In genomic region chr3:160921020-160921635, GRCh38 we compare ENCODE assay signal across 8 cellular contexts.
A peak's percentile ranks its signal among the peaks of the same experiment; 100 is the strongest.
DNase-seq lines count a peak whose midpoint lies in the region; ATAC-seq, FAIRE-seq and TF ChIP-seq lines count a peak whose summit lies in the region.

No MANE protein-coding gene starts in this region.

- no peak overlapping the region for H3K4me3 Mint-ChIP-seq in endodermal cell
- H3K4me3 Mint-ChIP-seq in naive thymus-derived CD4-positive, alpha-beta T cell, result no peak overlapping the region
- H3K4me3 Mint-ChIP-seq in activated naive CD8-positive, alpha-beta T cell treated with anti-CD3 and anti-CD28 coated beads, Interleukin-2, amount 50 U/mL, for 24 hours, result no peak overlapping the region
- no peak overlapping the region for H3K4me3 Mint-ChIP-seq in activated T-helper 17 cell treated with anti-CD3 and anti-CD28 coated beads, Interleukin-2, amount 50 U/mL, for 72 hours

- peaks cover 2% of the 10 kb centered on the region for H3K4me1 Mint-ChIP-seq in endodermal cell
- peaks cover 0 to 2% (median 0%) of the 10 kb centered on the region in 7 donors for H3K4me1 Mint-ChIP-seq in naive thymus-derived CD4-positive, alpha-beta T cell
- H3K4me1 Mint-ChIP-seq in activated naive CD8-positive, alpha-beta T cell treated with anti-CD3 and anti-CD28 coated beads, Interleukin-2, amount 50 U/mL, for 24 hours, result peaks cover 7% of the 10 kb centered on the region
- no peaks in the 10 kb centered on the region for H3K4me1 Mint-ChIP-seq in activated T-helper 17 cell treated with anti-CD3 and anti-CD28 coated beads, Interleukin-2, amount 50 U/mL, for 72 hours

- intact Hi-C loops in naive thymus-derived CD4-positive, alpha-beta T cell (cut with micrococcal nuclease), result no loop called here

- peak; percentile 85 for ATAC-seq in HG03342 (IDR thresholded peaks at IDR 0.05; ENCODE audit: unreplicated experiment)
- peak; percentile 55 for ATAC-seq in naive thymus-derived CD4-positive, alpha-beta T cell
- ATAC-seq in activated naive CD8-positive, alpha-beta T cell treated with anti-CD3 and anti-CD28 coated beads, Interleukin-2, amount 50 U/mL, for 24 hours, result no peak
- no peak for ATAC-seq in activated T-helper 17 cell treated with anti-CD3 and anti-CD28 coated beads, Interleukin-2, amount 50 U/mL, for 72 hours (replicated peaks)

- no peaks in the 10 kb centered on the region for H3K9me3 Mint-ChIP-seq in endodermal cell
- no peaks in the 10 kb centered on the region for H3K9me3 Mint-ChIP-seq in naive thymus-derived CD4-positive, alpha-beta T cell
- H3K9me3 Mint-ChIP-seq in activated naive CD8-positive, alpha-beta T cell treated with anti-CD3 and anti-CD28 coated beads, Interleukin-2, amount 50 U/mL, for 24 hours, result no peaks in the 10 kb centered on the region
- no peaks in the 10 kb centered on the region for H3K9me3 Mint-ChIP-seq in activated T-helper 17 cell treated with anti-CD3 and anti-CD28 coated beads, Interleukin-2, amount 50 U/mL, for 72 hours

- no peak overlapping the region for H3K27ac ChIP-seq in endodermal cell (ENCODE audit: low read depth, low read length)
- no peak overlapping the region for H3K27ac ChIP-seq in naive thymus-derived CD4-positive, alpha-beta T cell (ENCODE audit: low read depth, low read length)

- H3K27ac Mint-ChIP-seq in endodermal cell, result no peak overlapping the region
- no peak overlapping the region for H3K27ac Mint-ChIP-seq in naive thymus-derived CD4-positive, alpha-beta T cell
- H3K27ac Mint-ChIP-seq in activated naive CD8-positive, alpha-beta T cell treated with anti-CD3 and anti-CD28 coated beads, Interleukin-2, amount 50 U/mL, for 24 hours, result no peak overlapping the region
- H3K27ac Mint-ChIP-seq in activated T-helper 17 cell treated with anti-CD3 and anti-CD28 coated beads, Interleukin-2, amount 50 U/mL, for 72 hours, result no peak overlapping the region

- POLR2A ChIA-PET in naive thymus-derived CD4-positive, alpha-beta T cell (lab: Charles Lee), result no interaction called here

- no peaks in the 10 kb centered on the region for H3K27me3 ChIP-seq in endodermal cell (ENCODE audit: control insufficient read depth, insufficient read depth, low read length, poor library complexity, severe bottlenecking)
- H3K27me3 ChIP-seq in naive thymus-derived CD4-positive, alpha-beta T cell (ENCODE audit: control insufficient read depth in 2 of 2, insufficient read depth in 2 of 2, low read length in 2 of 2), result no peaks in the 10 kb centered on the region

- DNase-seq in AG10803 (ENCODE audit: low read depth), result peak; percentile 47
- peak; percentile 2 for DNase-seq in GM18507 (ENCODE audit: extremely low spot score, insufficient read length, low read depth)
- peak; percentile 53 for DNase-seq in OCI-M1 (lab: John Stamatoyannopoulos, UW)
- DNase-seq in endodermal cell, result peak; percentile 60
- DNase-seq in naive thymus-derived CD4-positive, alpha-beta T cell, result no peak
- no peak for DNase-seq in activated naive CD8-positive, alpha-beta T cell treated with anti-CD3 and anti-CD28 coated beads, Interleukin-2, amount 50 U/mL, for 24 hours

- 44% methylated on average over 3 of the region's 4 CpGs; no CpG with 5 or more reads in 1 of the 2 experiments for WGBS in endodermal cell (ENCODE audit: insufficient coverage in 1 of 2, insufficient read length in 1 of 2), 2 experiments

- no peaks in the 10 kb centered on the region for H3K9me3 ChIP-seq in endodermal cell (ENCODE audit: control insufficient read depth, low read length)
- no peaks in the 10 kb centered on the region for H3K9me3 ChIP-seq in naive thymus-derived CD4-positive, alpha-beta T cell (ENCODE audit: control insufficient read depth in 2 of 3, low read length in 3 of 3)

- no peak overlapping the region for H3K4me3 ChIP-seq in AG10803 (ENCODE audit: low read length)
- H3K4me3 ChIP-seq in endodermal cell (ENCODE audit: low read length), result no peak overlapping the region
- no peak overlapping the region for H3K4me3 ChIP-seq in naive thymus-derived CD4-positive, alpha-beta T cell (ENCODE audit: low read length)

- TF ChIP-seq CTCF in AG10803 (conservative IDR thresholded peaks at IDR 0.05; ENCODE audit: low read length), result peak; percentile 95
- peak; percentile 93 for TF ChIP-seq CTCF in endodermal cell (conservative IDR thresholded peaks at IDR 0.05)

- no peaks in the 10 kb centered on the region for H3K36me3 Mint-ChIP-seq in endodermal cell (ENCODE audit: low read depth)
- no peaks in the 10 kb centered on the region for H3K36me3 Mint-ChIP-seq in naive thymus-derived CD4-positive, alpha-beta T cell
- no peaks in the 10 kb centered on the region for H3K36me3 Mint-ChIP-seq in activated naive CD8-positive, alpha-beta T cell treated with anti-CD3 and anti-CD28 coated beads, Interleukin-2, amount 50 U/mL, for 24 hours (ENCODE audit: low read depth)
- no peaks in the 10 kb centered on the region for H3K36me3 Mint-ChIP-seq in activated T-helper 17 cell treated with anti-CD3 and anti-CD28 coated beads, Interleukin-2, amount 50 U/mL, for 72 hours (ENCODE audit: low read depth)

- H3K9ac ChIP-seq in endodermal cell (ENCODE audit: extremely low read depth, low read length, poor library complexity, severe bottlenecking), result no peak overlapping the region

- FAIRE-seq in GM18507 (lab: Jason Lieb, UNC), result peak; percentile 45

- no peaks in the 10 kb centered on the region for H3K36me3 ChIP-seq in endodermal cell (ENCODE audit: control insufficient read depth, insufficient read depth, low read length)
- no peaks in the 10 kb centered on the region for H3K36me3 ChIP-seq in naive thymus-derived CD4-positive, alpha-beta T cell (ENCODE audit: control insufficient read depth in 2 of 3, insufficient read depth in 3 of 3, low read length in 3 of 3)

- peaks cover 2% of the 10 kb centered on the region for H3K4me1 ChIP-seq in endodermal cell (ENCODE audit: control insufficient read depth, insufficient read depth, low read length)
- no peaks in the 10 kb centered on the region for H3K4me1 ChIP-seq in naive thymus-derived CD4-positive, alpha-beta T cell (ENCODE audit: control insufficient read depth in 2 of 2, insufficient read depth in 2 of 2, low read length in 2 of 2)

- CTCF ChIA-PET in naive thymus-derived CD4-positive, alpha-beta T cell (lab: Charles Lee), result no interaction called here

- H3K27me3 Mint-ChIP-seq in endodermal cell (ENCODE audit: insufficient read depth), result no peaks in the 10 kb centered on the region
- H3K27me3 Mint-ChIP-seq in naive thymus-derived CD4-positive, alpha-beta T cell, result peaks cover 0 to 14% (median 0%) of the 10 kb centered on the region in 5 donors
- H3K27me3 Mint-ChIP-seq in activated naive CD8-positive, alpha-beta T cell treated with anti-CD3 and anti-CD28 coated beads, Interleukin-2, amount 50 U/mL, for 24 hours, result no peaks in the 10 kb centered on the region
- no peaks in the 10 kb centered on the region for H3K27me3 Mint-ChIP-seq in activated T-helper 17 cell treated with anti-CD3 and anti-CD28 coated beads, Interleukin-2, amount 50 U/mL, for 72 hours

Comparison
In these comparisons a context has a peak if more than half of its experiments do, and no peak if none do; other contexts are left out.
1. DNase-seq: peak in AG10803 (single experiment), GM18507 (single experiment), OCI-M1 (single experiment) and endodermal cell (single experiment); none in naive thymus-derived CD4-positive, alpha-beta T cell (0 of 9) and activated naive CD8-positive, alpha-beta T cell treated with anti-CD3 and anti-CD28 coated beads, Interleukin-2, amount 50 U/mL, for 24 hours (single experiment).
2. ATAC-seq: peak in HG03342 (single experiment) and naive thymus-derived CD4-positive, alpha-beta T cell (single experiment); none in activated naive CD8-positive, alpha-beta T cell treated with anti-CD3 and anti-CD28 coated beads, Interleukin-2, amount 50 U/mL, for 24 hours (single experiment) and activated T-helper 17 cell treated with anti-CD3 and anti-CD28 coated beads, Interleukin-2, amount 50 U/mL, for 72 hours (single experiment).